ENCODE assay signal across 12 cellular contexts in the genomic region with DNA sequence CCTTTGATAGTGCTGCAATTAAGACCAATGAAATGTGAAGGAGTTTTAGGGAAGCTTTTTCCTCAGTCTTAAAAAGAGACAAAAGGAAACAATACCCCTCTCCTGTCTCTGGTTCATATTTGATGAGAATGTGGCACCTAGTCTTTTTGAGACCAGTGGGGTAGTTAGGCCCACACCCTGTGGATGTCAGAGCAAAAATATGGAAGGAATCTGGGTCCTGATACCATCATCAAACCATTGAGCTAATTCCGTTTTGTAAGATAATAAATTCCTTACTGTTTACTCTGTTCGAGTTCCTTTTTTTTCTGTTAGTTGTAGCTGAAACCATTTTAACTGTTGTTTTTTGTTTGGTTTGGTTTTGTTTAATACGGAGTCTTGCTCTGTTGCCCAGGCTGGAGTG. TPM values are rescaled to one million over a fixed set of nuclear protein-coding genes. Genes with fewer than 3 reads are reported as not detected.
A peak's percentile ranks its signal among the peaks of the same experiment; 100 is the strongest.
DNase-seq lines count a peak whose midpoint lies in the region; ATAC-seq and TF ChIP-seq lines count a peak whose summit lies in the region.
"Had no signal": no experiment of that assay in that cellular context is flagged by ENCODE, and none has a peak within 500 bp of the region (broad histone marks: within the 10 kb centered on the region; RNA-seq: fewer than 3 reads in every experiment).

No MANE protein-coding gene starts in this region.

- no peak overlapping the region for H3K9ac ChIP-seq in mammary epithelial cell (ENCODE audit: insufficient read depth, low read length)
- H3K9ac ChIP-seq in trophoblast cell (ENCODE audit: low read length): no peak overlapping the region

- no peaks in the 10 kb centered on the region for H3K79me1 ChIP-seq in trophoblast cell (ENCODE audit: low read length)

- BruUV-seq in mammary epithelial cell (replicated peaks; lab: Mats Ljungman, UMichigan): no TSS peak

- H4K12ac ChIP-seq in trophoblast cell (ENCODE audit: low read depth, low read length): no peak overlapping the region

- no peaks in the 10 kb centered on the region for H4K20me1 ChIP-seq in mammary epithelial cell (ENCODE audit: insufficient read depth, low read length)

- H3K36me3 Mint-ChIP-seq in activated CD4-positive, alpha-beta T cell treated with anti-CD3 and anti-CD28 coated beads for 36 hours (ENCODE audit: low read depth): peaks cover 62% of the 10 kb centered on the region

- H3K18ac ChIP-seq in trophoblast cell (ENCODE audit: low read length): no peak overlapping the region

- H3K9me3 ChIP-seq in mammary epithelial cell (replicated peaks; ENCODE audit: insufficient read depth, low read length) (no peaks in the 10 kb centered on the region), trophoblast cell (ENCODE audit: insufficient read depth, low read depth, low read length) (no peaks in the 10 kb centered on the region)
- H3K9me3 ChIP-seq: thoracic aorta had no signal

- H3K27me3 Mint-ChIP-seq in activated CD4-positive, alpha-beta T cell treated with anti-CD3 and anti-CD28 coated beads for 36 hours: no peaks in the 10 kb centered on the region

- in situ Hi-C loops in mammary epithelial cell (cut with MboI; ENCODE audit: low sequenced_read_pairs in 2 of 2): no loop called here

- POLR2A ChIA-PET in activated CD4-positive, alpha-beta T cell treated with anti-CD3 and anti-CD28 coated beads for 36 hours (lab: Charles Lee): interaction anchor here (0.9 kb wide), 1 partner anchor 9 kb away, joined by 4 read pairs; no protein-coding TSS in a partner anchor

- intact Hi-C loops in activated CD4-positive, alpha-beta T cell treated with anti-CD3 and anti-CD28 coated beads for 36 hours (cut with DNase I, micrococcal nuclease): no loop called here
- intact Hi-C loops in mammary epithelial cell (cut with micrococcal nuclease) (no loop called here), posterior vena cava (cut with DNase I) (no loop called here)

- no peak overlapping the region for H4K8ac ChIP-seq in trophoblast cell (ENCODE audit: low read depth, low read length)

- H3K23ac ChIP-seq in trophoblast cell (ENCODE audit: low read length): no peak overlapping the region

- H3K9me3 Mint-ChIP-seq in activated CD4-positive, alpha-beta T cell treated with anti-CD3 and anti-CD28 coated beads for 36 hours (ENCODE audit: low read depth): no peaks in the 10 kb centered on the region

- no peak overlapping the region for H3K4ac ChIP-seq in trophoblast cell (ENCODE audit: low read depth, low read length)

- no peak overlapping the region for H2BK120ac ChIP-seq in trophoblast cell (ENCODE audit: insufficient read depth, low read length, poor library complexity)

- H4K91ac ChIP-seq in trophoblast cell (ENCODE audit: low read depth, low read length): no peak overlapping the region

- peak overlapping the region; percentile 89 for H3K27ac Mint-ChIP-seq in activated CD4-positive, alpha-beta T cell treated with anti-CD3 and anti-CD28 coated beads for 36 hours

- WGBS in mammary epithelial cell (ENCODE audit: low coverage, missing lambda C conversion rate): 81% methylated on average over 3 of the region's 3 CpGs
- WGBS in trophoblast cell (ENCODE audit: extremely low coverage, insufficient coverage, insufficient read length): no CpG with 5 or more reads among the region's 3 CpGs

- no peak for DNase-seq in activated CD4-positive, alpha-beta T cell treated with anti-CD3 and anti-CD28 coated beads for 36 hours
- DNase-seq in activated CD4-positive, alpha-beta T cell treated with anti-CD3 and anti-CD28 coated beads, Interleukin-2, amount 50 U/mL, for 48 hours: no peak
- DNase-seq in LHCN-M2 (ENCODE audit: low read depth): peak; percentile 47
- peak; percentile 41 for DNase-seq in mammary epithelial cell
- DNase-seq in trophoblast cell: peak; percentile 77 to 92
- DNase-seq in DMS79 (lab: John Stamatoyannopoulos, UW): no peak
- no peak for DNase-seq in GOT3 (lab: John Stamatoyannopoulos, UW)
- no peak for DNase-seq in posterior vena cava (ENCODE audit: low spot score)
- DNase-seq: cerebellar nuclear complex; SIG-M5; stimulated activated CD4-positive, alpha-beta T cell treated with anti-CD3 and anti-CD28 coated beads, Interleukin-1b, Interleukin-23, amount 100 ng/mL, for 48 hours had no signal

- H2AK5ac ChIP-seq in trophoblast cell (ENCODE audit: low read length): no peak overlapping the region

- TF ChIP-seq CTCF in mammary epithelial cell (conservative IDR thresholded peaks at IDR 0.05 in 1 of 2, IDR thresholded peaks at IDR 0.05 in 1 of 2; ENCODE audit: extremely low read depth in 1 of 2, insufficient read depth in 1 of 2, low read depth in 1 of 2, low read length in 2 of 2): no peak

- no peak overlapping the region for H2BK5ac ChIP-seq in trophoblast cell (ENCODE audit: low read depth, low read length, poor library complexity)

- no peaks in the 10 kb centered on the region for H3K79me2 ChIP-seq in mammary epithelial cell (ENCODE audit: insufficient read depth, low read length)
- H3K79me2 ChIP-seq in trophoblast cell (ENCODE audit: control insufficient read depth, insufficient read depth, low read length, poor library complexity): no peaks in the 10 kb centered on the region

- H3K36me3 ChIP-seq in mammary epithelial cell (ENCODE audit: insufficient read depth, low read length): no peaks in the 10 kb centered on the region
- no peaks in the 10 kb centered on the region for H3K36me3 ChIP-seq in trophoblast cell (ENCODE audit: control insufficient read depth in 1 of 2, insufficient read depth in 2 of 2, low read length in 2 of 2)
- H3K36me3 ChIP-seq: thoracic aorta had no signal

- dilution Hi-C loops in mammary epithelial cell (cut with HindIII; ENCODE audit: low sequenced_read_pairs): no loop called here

- H3K27me3 ChIP-seq in mammary epithelial cell (ENCODE audit: insufficient read depth, low read length): no peaks in the 10 kb centered on the region
- H3K27me3 ChIP-seq in trophoblast cell (ENCODE audit: insufficient read depth, low read length): no peaks in the 10 kb centered on the region

- H3K14ac ChIP-seq in trophoblast cell (ENCODE audit: low read length): no peak overlapping the region

- no peak overlapping the region for H3K4me2 ChIP-seq in mammary epithelial cell (ENCODE audit: insufficient read depth, low read depth, low read length)
- H3K4me2 ChIP-seq in trophoblast cell (ENCODE audit: low read length): no peak overlapping the region

- no peak overlapping the region for H3K4me3 Mint-ChIP-seq in activated CD4-positive, alpha-beta T cell treated with anti-CD3 and anti-CD28 coated beads for 36 hours

- H2AFZ ChIP-seq in mammary epithelial cell (ENCODE audit: low read depth, low read length): peak overlapping the region; percentile 63
- no peak overlapping the region for H2AFZ ChIP-seq in trophoblast cell (ENCODE audit: insufficient read depth, low read length, poor library complexity)

- no peak for ATAC-seq in activated CD4-positive, alpha-beta T cell treated with anti-CD3 and anti-CD28 coated beads for 36 hours

- peaks cover 28% of the 10 kb centered on the region for H3K4me1 ChIP-seq in mammary epithelial cell (ENCODE audit: insufficient read depth, low read length)
- H3K4me1 ChIP-seq in trophoblast cell (ENCODE audit: control insufficient read depth in 1 of 2, insufficient read depth in 2 of 2, low read length in 2 of 2): peaks cover 0 to 2% of the 10 kb centered on the region in 2 experiments

- CTCF ChIA-PET in activated CD4-positive, alpha-beta T cell treated with anti-CD3 and anti-CD28 coated beads for 36 hours (lab: Charles Lee): interaction anchor here (0.9 to 7.2 kb wide), 6 partner anchors 8 to 61 kb away, joined by 3 to 58 read pairs (median 4); no protein-coding TSS in a partner anchor
- CTCF ChIA-PET in mammary epithelial cell (lab: Charles Lee; ENCODE audit: low non-redundant PET): no interaction called here

- H2BK12ac ChIP-seq in trophoblast cell (ENCODE audit: low read length): no peak overlapping the region

- H3K4me3 ChIP-seq in mammary epithelial cell (replicated peaks in 1 of 3; ENCODE audit: insufficient read depth in 1 of 3, low read depth in 2 of 3, low read length in 3 of 3) (no peak overlapping the region), trophoblast cell (ENCODE audit: low read depth, low read length) (no peak overlapping the region)
- H3K4me3 ChIP-seq: thoracic aorta had no signal

- H3K27ac ChIP-seq in mammary epithelial cell (ENCODE audit: insufficient read depth, low read depth, low read length) (no peak overlapping the region), trophoblast cell (ENCODE audit: low read depth, low read length) (peak overlapping the region; percentile 58)
- H3K27ac ChIP-seq: thoracic aorta had no signal

- H3K4me1 Mint-ChIP-seq in activated CD4-positive, alpha-beta T cell treated with anti-CD3 and anti-CD28 coated beads for 36 hours: peaks cover 93% of the 10 kb centered on the region

RNA-seq across cellular contexts. Expression of a gene that starts 33.3 kb away (rescaled TPM):
- 100 to 1,000 TPM; 458 to 564 TPM for total RNA-seq in activated CD4-positive, alpha-beta T cell treated with anti-CD3 and anti-CD28 coated beads for 36 hours
- total RNA-seq in LHCN-M2 (2014; rRNA removed) (0.23 and 1.2 TPM in 2 replicates), mammary epithelial cell (under 1 TPM in 1 of 2 donors, not detected in 1; under 0.01 TPM), posterior vena cava (10 to 100 TPM; 30.8 to 41.7 TPM)
- polyA plus RNA-seq in LHCN-M2 (2012): 0.21 TPM
- not detected for polyA plus RNA-seq in mammary epithelial cell
- not detected for polyA minus RNA-seq in mammary epithelial cell
- not detected in 2 replicates for polyA plus RNA-seq in trophoblast cell (2013)

Comparison
In these comparisons a context has a peak if more than half of its experiments do, and no peak if none do; other contexts are left out.
1. DNase-seq: peak in LHCN-M2 (single experiment), mammary epithelial cell (single experiment) and trophoblast cell (2 of 2); none in activated CD4-positive, alpha-beta T cell treated with anti-CD3 and anti-CD28 coated beads for 36 hours (single experiment), activated CD4-positive, alpha-beta T cell treated with anti-CD3 and anti-CD28 coated beads, Interleukin-2, amount 50 U/mL, for 48 hours (0 of 2), DMS79 (single experiment), GOT3 (single experiment) and posterior vena cava (single experiment).
2. RNA of a gene that starts 33.3 kb away (total RNA-seq): 458 to 564 TPM in activated CD4-positive, alpha-beta T cell treated with anti-CD3 and anti-CD28 coated beads for 36 hours and 30.8 to 41.7 TPM in posterior vena cava; 0.23 to 1.2 TPM in LHCN-M2 and under 0.01 TPM in mammary epithelial cell; every median in the first group is over 10 times any median in the second.